8 cellular contexts compared by ENCODE assay signal in genomic region chr1:145094655-145095211, GRCh38. TPM values are rescaled to one million over a fixed set of nuclear protein-coding genes. Genes with fewer than 3 reads are reported as not detected.
DNase-seq lines count a peak whose midpoint lies in the region; ATAC-seq and TF ChIP-seq lines count a peak whose summit lies in the region.
"Not testable (repeated sequence)": the region's sequence is repeated elsewhere in the genome, so short reads cannot be mapped to it uniquely, and the experiment has no call there.

No MANE protein-coding gene starts in this region.

- not testable (repeated sequence) for H3K27me3 Mint-ChIP-seq in activated naive CD8-positive, alpha-beta T cell treated with anti-CD3 and anti-CD28 coated beads for 36 hours; natural killer cell (ENCODE audit: low read depth in 2 of 2); stimulated activated naive CD8-positive, alpha-beta T cell treated with anti-CD3 and anti-CD28 coated beads, Interleukin-15, Interleukin-2, amounts not matched to agents 100 ng/mL and 50 ng/mL, for 24 hours

- not testable (repeated sequence) for H3K4me1 ChIP-seq in RWPE2 (ENCODE audit: insufficient read depth, poor library complexity, severe bottlenecking); gastroesophageal sphincter

- H3K27ac Mint-ChIP-seq in activated naive CD8-positive, alpha-beta T cell treated with anti-CD3 and anti-CD28 coated beads for 36 hours; natural killer cell; stimulated activated naive CD8-positive, alpha-beta T cell treated with anti-CD3 and anti-CD28 coated beads, Interleukin-15, Interleukin-2, amounts not matched to agents 100 ng/mL and 50 ng/mL, for 24 hours: not testable (repeated sequence)

- WGBS in gastroesophageal sphincter (ENCODE audit: low coverage in 1 of 2), 2 donors, result no CpG with 5 or more reads among the region's 46 CpGs

- not testable (repeated sequence) for H3K9me3 ChIP-seq in RWPE2 (ENCODE audit: severe bottlenecking); gastroesophageal sphincter

- peak overlapping the region; percentile 60 for H3K4me3 Mint-ChIP-seq in activated naive CD8-positive, alpha-beta T cell treated with anti-CD3 and anti-CD28 coated beads for 36 hours
- H3K4me3 Mint-ChIP-seq in natural killer cell, result not testable (repeated sequence)
- peak overlapping the region; percentile 45 for H3K4me3 Mint-ChIP-seq in stimulated activated naive CD8-positive, alpha-beta T cell treated with anti-CD3 and anti-CD28 coated beads, Interleukin-15, Interleukin-2, amounts not matched to agents 100 ng/mL and 50 ng/mL, for 24 hours

- H3K4me1 Mint-ChIP-seq in activated naive CD8-positive, alpha-beta T cell treated with anti-CD3 and anti-CD28 coated beads for 36 hours; natural killer cell; stimulated activated naive CD8-positive, alpha-beta T cell treated with anti-CD3 and anti-CD28 coated beads, Interleukin-15, Interleukin-2, amounts not matched to agents 100 ng/mL and 50 ng/mL, for 24 hours (ENCODE audit: low read depth): not testable (repeated sequence)

- not testable (repeated sequence) for H3K36me3 ChIP-seq in GM06990 (ENCODE audit: control insufficient read depth, insufficient read depth, low read length); RWPE2 (ENCODE audit: low read depth); gastroesophageal sphincter

- not testable (repeated sequence) for TF ChIP-seq CTCF in GM06990 (IDR thresholded peaks at IDR 0.05; ENCODE audit: insufficient read depth, low read length, poor library complexity, severe bottlenecking); RWPE2 (IDR thresholded peaks at IDR 0.05; ENCODE audit: poor library complexity, severe bottlenecking); gastroesophageal sphincter (IDR thresholded peaks at IDR 0.05); natural killer cell (IDR thresholded peaks at IDR 0.05)

- H3K9me3 Mint-ChIP-seq in activated naive CD8-positive, alpha-beta T cell treated with anti-CD3 and anti-CD28 coated beads for 36 hours; natural killer cell; stimulated activated naive CD8-positive, alpha-beta T cell treated with anti-CD3 and anti-CD28 coated beads, Interleukin-15, Interleukin-2, amounts not matched to agents 100 ng/mL and 50 ng/mL, for 24 hours: not testable (repeated sequence)

- not testable (repeated sequence) for TF ChIP-seq EP300 in gastroesophageal sphincter (IDR thresholded peaks at IDR 0.05)

- ATAC-seq in GM21528 (IDR thresholded peaks at IDR 0.05; ENCODE audit: low FRiP score, unreplicated experiment), result peak; percentile 20
- ATAC-seq in HG03103 (IDR thresholded peaks at IDR 0.05; ENCODE audit: low read depth, unreplicated experiment), result peak; percentile 5
- ATAC-seq in RWPE2 (ENCODE audit: low read depth), result peak; percentile 43
- ATAC-seq in gastroesophageal sphincter, result peak; percentile 53
- peak in 1 of 3 donors; percentile 2 for ATAC-seq in natural killer cell

- intact Hi-C loops in natural killer cell (cut with micrococcal nuclease), result not testable (repeated sequence)

- peak overlapping the region; percentile 54 for H3K4me3 ChIP-seq in GM06990 (replicated peaks; ENCODE audit: low read depth, low read length)
- not testable (repeated sequence) for H3K4me3 ChIP-seq in RWPE2 (ENCODE audit: severe bottlenecking)
- H3K4me3 ChIP-seq in gastroesophageal sphincter, result peak overlapping the region; percentile 45 to 72

- H3K27ac ChIP-seq in RWPE2 (ENCODE audit: poor library complexity, severe bottlenecking), result not testable (repeated sequence)
- H3K27ac ChIP-seq in gastroesophageal sphincter, result peak overlapping the region in 3 of 4 donors; percentile 51 to 82 (median 80)

- DNase-seq in GM06990 (ENCODE audit: extremely low read depth, insufficient read length), result not testable (repeated sequence)
- DNase-seq in RWPE2 (ENCODE audit: low spot score) (peak; percentile 23), natural killer cell (peak; percentile 20)
- DNase-seq in activated naive CD8-positive, alpha-beta T cell treated with anti-CD3 and anti-CD28 coated beads for 36 hours, result peak; percentile 15

- H3K36me3 Mint-ChIP-seq in activated naive CD8-positive, alpha-beta T cell treated with anti-CD3 and anti-CD28 coated beads for 36 hours; natural killer cell; stimulated activated naive CD8-positive, alpha-beta T cell treated with anti-CD3 and anti-CD28 coated beads, Interleukin-15, Interleukin-2, amounts not matched to agents 100 ng/mL and 50 ng/mL, for 24 hours (ENCODE audit: low read depth): not testable (repeated sequence)

- TF ChIP-seq POLR2A in gastroesophageal sphincter (IDR thresholded peaks at IDR 0.05), result not testable (repeated sequence)

- H3K27me3 ChIP-seq in GM06990 (replicated peaks; ENCODE audit: control insufficient read depth, insufficient read depth, low read length); RWPE2 (ENCODE audit: insufficient read depth, poor library complexity, severe bottlenecking); gastroesophageal sphincter: not testable (repeated sequence)

RNA-seq across cellular contexts. Expression of gene SRGAP2B, which starts 0.4 kb away (rescaled TPM):
- total RNA-seq in activated naive CD8-positive, alpha-beta T cell treated with anti-CD3 and anti-CD28 coated beads for 36 hours, result 10 to 100 TPM; 15.0 to 15.6 TPM
- total RNA-seq in gastroesophageal sphincter (10 to 100 TPM; 13.1 to 27.9 (median 20.2) TPM), natural killer cell (10 to 100 TPM; 11.9 to 21.3 (median 18.2) TPM)

RNA-seq across cellular contexts. Expression of gene FAM72D, which starts 1.0 kb away (rescaled TPM):
- total RNA-seq in activated naive CD8-positive, alpha-beta T cell treated with anti-CD3 and anti-CD28 coated beads for 36 hours, result 10 to 100 TPM; 17.7 to 17.8 TPM
- total RNA-seq in gastroesophageal sphincter, result under 1 TPM in 2 of 4 donors, not detected in 2; 0.15 to 0.40 TPM
- total RNA-seq in natural killer cell, result under 1 TPM in 1 of 3 donors, not detected in 2; 0.39 TPM

Comparison
In these comparisons a context has a peak if more than half of its experiments do, and no peak if none do; other contexts are left out.
1. RNA of gene FAM72D, which starts 1.0 kb away (total RNA-seq): 17.7 to 17.8 TPM in activated naive CD8-positive, alpha-beta T cell treated with anti-CD3 and anti-CD28 coated beads for 36 hours; 0.15 to 0.40 TPM in gastroesophageal sphincter and 0.39 TPM in natural killer cell; every median in the first group is over 10 times any median in the second.